18 cellular contexts compared by ENCODE assay signal in the genomic region with DNA sequence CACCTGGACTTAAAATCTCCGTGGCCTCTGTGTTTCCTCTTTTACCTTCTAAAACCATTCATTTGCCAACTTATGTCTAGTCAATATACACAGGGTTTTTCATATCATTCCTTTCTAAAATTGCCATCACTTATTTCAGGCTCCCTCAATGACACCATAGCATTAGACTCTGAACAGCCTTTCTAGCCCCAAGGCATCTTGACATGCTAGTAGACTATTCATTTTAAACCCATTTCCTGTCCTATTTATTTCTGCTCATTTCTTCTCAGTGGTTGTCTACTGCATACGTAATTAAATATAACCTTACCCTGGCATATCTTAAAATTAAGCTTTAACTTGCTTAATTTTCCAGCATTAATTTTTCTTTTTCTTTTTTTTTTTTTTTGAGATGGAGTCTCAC.
"Had no signal": no experiment of that assay in that cellular context is flagged by ENCODE, and none has a peak within 500 bp of the region (broad histone marks: within the 10 kb centered on the region; RNA-seq: fewer than 3 reads in every experiment).

No MANE protein-coding gene starts in this region.

- H3K36me3 Mint-ChIP-seq: naive thymus-derived CD4-positive, alpha-beta T cell; stimulated activated memory B cell treated with anti-CD40 and anti-IgM and Interleukin-4, amounts not matched to agents 10 μg/mL and 1 μg/mL and 100 μg/mL, for 72 hours had no signal

- H3K27me3 ChIP-seq: hepatocyte, right lobe of liver, tibial nerve, upper lobe of right lung, vagina had no signal

- H3K4me3 Mint-ChIP-seq: effector memory CD8-positive, alpha-beta T cell; naive thymus-derived CD4-positive, alpha-beta T cell; nephron progenitor cell; stimulated activated memory B cell treated with anti-CD40 and anti-IgM and Interleukin-4, amounts not matched to agents 10 μg/mL and 1 μg/mL and 100 μg/mL, for 72 hours; stimulated activated naive CD8-positive, alpha-beta T cell treated with anti-CD3 and anti-CD28 coated beads, Interleukin-15, Interleukin-2, amounts not matched to agents 100 ng/mL and 50 ng/mL, for 24 hours had no signal

- ATAC-seq: effector memory CD8-positive, alpha-beta T cell; left colon; naive thymus-derived CD4-positive, alpha-beta T cell; psoas muscle; right lobe of liver; stimulated activated memory B cell treated with anti-CD40 and anti-IgM and Interleukin-4, amounts not matched to agents 10 μg/mL and 1 μg/mL and 100 μg/mL, for 72 hours; upper lobe of right lung had no signal

- H3K27me3 Mint-ChIP-seq: stimulated activated naive CD8-positive, alpha-beta T cell treated with anti-CD3 and anti-CD28 coated beads, Interleukin-15, Interleukin-2, amounts not matched to agents 100 ng/mL and 50 ng/mL, for 24 hours had no signal

- H3K9me3 Mint-ChIP-seq: effector memory CD8-positive, alpha-beta T cell; nephron progenitor cell; stimulated activated memory B cell treated with anti-CD40 and anti-IgM and Interleukin-4, amounts not matched to agents 10 μg/mL and 1 μg/mL and 100 μg/mL, for 72 hours; stimulated activated naive CD8-positive, alpha-beta T cell treated with anti-CD3 and anti-CD28 coated beads, Interleukin-15, Interleukin-2, amounts not matched to agents 100 ng/mL and 50 ng/mL, for 24 hours had no signal

- H3K4me1 ChIP-seq: esophagus squamous epithelium, parathyroid adenoma, psoas muscle, right lobe of liver, tibial nerve, upper lobe of right lung, vagina had no signal

- H3K27ac Mint-ChIP-seq: naive thymus-derived CD4-positive, alpha-beta T cell; nephron progenitor cell; stimulated activated memory B cell treated with anti-CD40 and anti-IgM and Interleukin-4, amounts not matched to agents 10 μg/mL and 1 μg/mL and 100 μg/mL, for 72 hours; stimulated activated naive CD8-positive, alpha-beta T cell treated with anti-CD3 and anti-CD28 coated beads, Interleukin-15, Interleukin-2, amounts not matched to agents 100 ng/mL and 50 ng/mL, for 24 hours had no signal

- H3K9me3 ChIP-seq: esophagus squamous epithelium, psoas muscle, right lobe of liver, tibial nerve, upper lobe of right lung, vagina had no signal

- H3K9ac ChIP-seq: parathyroid adenoma had no signal

- DNase-seq: effector memory CD8-positive, alpha-beta T cell; esophagus squamous epithelium; foreskin fibroblast; left colon; naive thymus-derived CD4-positive, alpha-beta T cell; nephron progenitor cell; psoas muscle; retina; right lobe of liver; stimulated activated CD4-positive, alpha-beta T cell treated with anti-CD3 and anti-CD28 coated beads, Interleukin-4, amount 100 ng/mL, for 1 hour; stimulated activated CD8-positive, alpha-beta memory T cell treated with anti-CD3 and anti-CD28 coated beads, Interleukin-4, amount 100 ng/mL, for 48 hours; upper lobe of right lung had no signal

- H3K4me3 ChIP-seq: esophagus squamous epithelium, hepatocyte, psoas muscle, right lobe of liver, tibial nerve, upper lobe of right lung, vagina had no signal

- H3K27ac ChIP-seq: esophagus squamous epithelium, hepatocyte, parathyroid adenoma, psoas muscle, right lobe of liver, tibial nerve, upper lobe of right lung, vagina had no signal

- H3K36me3 ChIP-seq: esophagus squamous epithelium, right lobe of liver, tibial nerve, upper lobe of right lung, vagina had no signal
